Comparison of ENCODE assay signal across 17 cellular contexts in the genomic region with DNA sequence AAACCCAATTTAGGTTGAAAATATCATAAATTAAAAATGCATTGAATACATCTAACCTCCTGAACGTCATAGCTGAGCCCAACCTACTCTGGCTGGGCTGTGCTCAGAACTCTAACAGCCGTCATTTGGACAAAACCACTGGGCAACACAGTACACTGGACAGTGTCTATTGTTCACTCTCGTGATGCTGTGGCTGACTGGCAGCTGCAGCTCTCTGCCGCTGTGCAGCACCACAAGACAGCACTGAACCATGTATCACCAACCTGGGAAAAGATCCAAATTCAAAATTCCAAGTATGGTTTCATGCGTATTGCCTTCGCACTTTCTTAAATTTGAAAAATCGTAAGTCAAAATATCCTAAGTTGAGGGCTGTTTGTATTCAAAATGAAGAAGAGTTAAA.
DNase-seq lines count a peak whose midpoint lies in the region; TF ChIP-seq lines count a peak whose summit lies in the region.
"Had no signal": no experiment of that assay in that cellular context is flagged by ENCODE, and none has a peak within 500 bp of the region (broad histone marks: within the 10 kb centered on the region; RNA-seq: fewer than 3 reads in every experiment).

No MANE protein-coding gene starts in this region.

- no peaks in the 10 kb centered on the region for H3K27me3 Mint-ChIP-seq in endothelial cell (ENCODE audit: unreplicated experiment)
- H3K27me3 Mint-ChIP-seq: CD4-positive, alpha-beta T cell had no signal

- H3K36me3 Mint-ChIP-seq in endothelial cell (ENCODE audit: low read depth, unreplicated experiment): peaks cover under 1% of the 10 kb centered on the region

- no peak overlapping the region for H3K4me3 Mint-ChIP-seq in endothelial cell (ENCODE audit: unreplicated experiment)
- H3K4me3 Mint-ChIP-seq: CD4-positive, alpha-beta T cell had no signal

- peaks cover 9% of the 10 kb centered on the region for H3K9me3 Mint-ChIP-seq in endothelial cell (ENCODE audit: unreplicated experiment)
- H3K9me3 Mint-ChIP-seq: CD4-positive, alpha-beta T cell had no signal

- no peak for TF ChIP-seq CTCF in endothelial cell (IDR thresholded peaks at IDR 0.05; ENCODE audit: unreplicated experiment)

- DNase-seq in HT1080 (ENCODE audit: low read depth) (peak; percentile 17), anterior cingulate cortex (lab: John Stamatoyannopoulos, UW) (peak in 35 of 58 donors; percentile 2 to 76 (median 20)), medulla oblongata (ENCODE audit: extremely low spot score) (peak; percentile 73), stromal cell of bone marrow (ENCODE audit: low read depth) (peak; percentile 2), NCI-H524 treated with DMSO at 0.1 percent for 48 hours (lab: John Stamatoyannopoulos, UW) (no peak), endothelial cell (ENCODE audit: low spot score) (no peak), SIG-M5 treated with dmso at 0.1 percent for 504 hours (lab: John Stamatoyannopoulos, UW; ENCODE audit: unreplicated experiment) (no peak)
- no peak for DNase-seq in stimulated activated CD4-positive, alpha-beta T cell treated with anti-CD3 and anti-CD28 coated beads, Interleukin-12 subunit alpha, Interleukin-12 subunit beta, amount 100 ng/mL, for 4 hours
- DNase-seq: CD4-positive, alpha-beta T cell; COR-L47; DMS79; MM.1S; NCI-H1092; NCI-H1436 treated with DMSO at 0.1 percent for 48 hours; NCI-H1930; NCI-H510A; OCI-M1 had no signal

- no peak overlapping the region for H3K27ac Mint-ChIP-seq in endothelial cell (ENCODE audit: unreplicated experiment)
- H3K27ac Mint-ChIP-seq: CD4-positive, alpha-beta T cell had no signal

- H3K4me1 Mint-ChIP-seq in endothelial cell (ENCODE audit: unreplicated experiment): no peaks in the 10 kb centered on the region

Comparison
In these comparisons a context has a peak if more than half of its experiments do, and no peak if none do; other contexts are left out.
1. DNase-seq: peak in HT1080 (single experiment), anterior cingulate cortex (35 of 58), medulla oblongata (single experiment) and stromal cell of bone marrow (single experiment); none in NCI-H524 treated with DMSO at 0.1 percent for 48 hours (single experiment), stimulated activated CD4-positive, alpha-beta T cell treated with anti-CD3 and anti-CD28 coated beads, Interleukin-12 subunit alpha, Interleukin-12 subunit beta, amount 100 ng/mL, for 4 hours (single experiment), endothelial cell (single experiment) and SIG-M5 treated with dmso at 0.1 percent for 504 hours (single experiment).